8 cellular contexts compared by ENCODE assay signal in the genomic region with DNA sequence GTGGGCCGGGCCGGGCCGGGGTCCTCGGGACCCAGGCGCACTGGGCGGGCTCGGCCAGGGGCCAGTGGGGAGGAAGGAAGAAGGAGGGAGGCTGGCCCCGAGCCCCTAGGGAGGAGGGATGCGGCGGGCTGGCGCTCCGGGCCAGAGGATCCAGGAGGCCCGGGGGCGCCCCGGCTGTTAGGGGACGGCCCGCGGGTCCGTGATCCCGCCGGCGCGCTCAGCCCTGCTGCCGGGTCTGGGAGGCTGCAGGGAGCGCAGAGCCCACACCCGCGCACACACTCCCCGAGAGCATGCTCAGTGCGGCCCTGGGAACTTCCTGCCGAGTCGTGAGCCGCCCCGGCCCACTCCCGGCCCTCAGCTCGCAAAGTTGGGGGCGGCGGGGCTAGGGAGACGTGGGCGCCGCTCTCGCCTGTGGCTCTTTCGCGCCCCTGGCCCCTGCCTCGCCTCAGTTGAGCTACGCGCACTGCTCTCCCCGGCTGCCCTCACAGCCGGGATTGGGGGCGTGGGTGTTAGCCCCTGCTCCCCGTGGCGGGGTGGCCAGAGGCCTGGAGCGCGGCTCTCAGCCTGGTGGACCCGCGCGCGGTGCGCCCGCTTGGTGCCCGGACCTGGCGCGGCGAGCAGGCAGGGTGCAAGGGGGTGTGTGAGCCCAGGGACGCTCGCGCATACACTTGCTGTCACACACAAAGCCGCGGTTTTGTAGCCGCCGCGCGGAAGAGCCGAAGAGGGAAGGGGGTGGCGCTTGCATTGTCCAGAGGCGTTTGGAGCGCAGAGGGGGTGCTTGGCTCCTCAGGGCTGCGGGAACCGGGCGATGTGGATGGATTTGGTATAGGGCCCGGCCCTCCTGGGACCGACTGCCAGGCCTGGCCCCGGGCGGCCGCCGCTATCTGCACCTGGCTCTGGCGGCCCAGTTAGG.
DNase-seq lines count a peak whose midpoint lies in the region; ATAC-seq and TF ChIP-seq lines count a peak whose summit lies in the region.

No MANE protein-coding gene starts in this region.

- H3K27me3 Mint-ChIP-seq in activated naive CD8-positive, alpha-beta T cell treated with anti-CD3 and anti-CD28 coated beads, Interleukin-2, amount 10 ng/mL, durations not matched to agents 7 days and 5 days, result peaks cover 2% of the 10 kb centered on the region

- peak overlapping the region; percentile 88 to 91 for H3K27ac ChIP-seq in uterus

- H3K4me3 ChIP-seq in uterus, result peak overlapping the region; percentile 69 to 75

- H3K36me3 ChIP-seq in uterus, result no peaks in the 10 kb centered on the region

- H3K36me3 Mint-ChIP-seq in activated naive CD8-positive, alpha-beta T cell treated with anti-CD3 and anti-CD28 coated beads, Interleukin-2, amount 10 ng/mL, durations not matched to agents 7 days and 5 days, result peaks cover 1% of the 10 kb centered on the region

- no peaks in the 10 kb centered on the region for H3K27me3 ChIP-seq in uterus

- intact Hi-C loops in cardiac septum (cut with DNase I) (loop anchor here (1.0 to 5.0 kb wide), 3 partner anchors 16 to 241 kb away; no protein-coding TSS in a partner anchor), posterior vena cava (cut with DNase I) (loop anchor here in 1 of 2 donors (5.0 to 10.0 kb wide), 2 partner anchors 124 to 291 kb away; no protein-coding TSS in a partner anchor), uterus (cut with DNase I; ENCODE audit: low total_unique reads) (no loop called here)

- TF ChIP-seq POLR2A in uterus (IDR thresholded peaks at IDR 0.05), result peak in 1 of 2 donors; percentile 42

- ATAC-seq in GM19351 (IDR thresholded peaks at IDR 0.05; ENCODE audit: unreplicated experiment), result peak; percentile 47
- peak; percentile 40 for ATAC-seq in HG03520 (IDR thresholded peaks at IDR 0.05; ENCODE audit: unreplicated experiment)
- peak; percentile 78 for ATAC-seq in activated naive CD8-positive, alpha-beta T cell treated with anti-CD3 and anti-CD28 coated beads, Interleukin-2, amount 10 ng/mL, durations not matched to agents 7 days and 5 days (ENCODE audit: low read depth)

- no peaks in the 10 kb centered on the region for H3K9me3 ChIP-seq in uterus

- H3K4me1 ChIP-seq in uterus, result no peaks in the 10 kb centered on the region

- peak overlapping the region; percentile 78 for H3K4me3 Mint-ChIP-seq in activated naive CD8-positive, alpha-beta T cell treated with anti-CD3 and anti-CD28 coated beads, Interleukin-2, amount 10 ng/mL, durations not matched to agents 7 days and 5 days

- POLR2A ChIA-PET in activated naive CD8-positive, alpha-beta T cell treated with anti-CD3 and anti-CD28 coated beads, Interleukin-2, amount 10 ng/mL, durations not matched to agents 7 days and 5 days (lab: Charles Lee), result interaction anchor here (1.0 to 2.8 kb wide), 11 partner anchors 10 to 798 kb away, joined by 3 to 17 read pairs (median 6); partner anchors contain the start of gene CCNT2

- H3K9me3 Mint-ChIP-seq in activated naive CD8-positive, alpha-beta T cell treated with anti-CD3 and anti-CD28 coated beads, Interleukin-2, amount 10 ng/mL, durations not matched to agents 7 days and 5 days, result no peaks in the 10 kb centered on the region

- H3K27ac Mint-ChIP-seq in activated naive CD8-positive, alpha-beta T cell treated with anti-CD3 and anti-CD28 coated beads, Interleukin-2, amount 10 ng/mL, durations not matched to agents 7 days and 5 days, result peak overlapping the region; percentile 54

- peaks cover 31% of the 10 kb centered on the region for H3K4me1 Mint-ChIP-seq in activated naive CD8-positive, alpha-beta T cell treated with anti-CD3 and anti-CD28 coated beads, Interleukin-2, amount 10 ng/mL, durations not matched to agents 7 days and 5 days

- DNase-seq in CD1c-positive myeloid dendritic cell (ENCODE audit: extremely low spot score) (peak; percentile 81), SK-N-DZ (ENCODE audit: low spot score) (peak; percentile 53), cardiac septum (ENCODE audit: low spot score) (peak; percentile 88), posterior vena cava (ENCODE audit: low spot score) (peak; percentile 89), uterus (peak; percentile 52 to 59)
- DNase-seq in activated naive CD8-positive, alpha-beta T cell treated with anti-CD3 and anti-CD28 coated beads, Interleukin-2, amount 10 ng/mL, durations not matched to agents 7 days and 5 days, result peak; percentile 73

- no peak for TF ChIP-seq CTCF in uterus (IDR thresholded peaks at IDR 0.05)

Comparison
In these comparisons a context has a peak if more than half of its experiments do, and no peak if none do; other contexts are left out.
1. Peak in every context shown above with its lines: DNase-seq, ATAC-seq, H3K4me3 ChIP-seq and H3K27ac ChIP-seq.